Comparison of ENCODE assay signal across 16 cellular contexts in genomic region chrY:2973110-2973751, GRCh38. TPM values are rescaled to one million over a fixed set of nuclear protein-coding genes. Genes with fewer than 3 reads are reported as not detected.
A peak's percentile ranks its signal among the peaks of the same experiment; 100 is the strongest.
DNase-seq lines count a peak whose midpoint lies in the region; ATAC-seq and TF ChIP-seq lines count a peak whose summit lies in the region.
"Had no signal": no experiment of that assay in that cellular context is flagged by ENCODE, and none has a peak within 500 bp of the region (broad histone marks: within the 10 kb centered on the region; RNA-seq: fewer than 3 reads in every experiment).

No MANE protein-coding gene starts in this region.

- POLR2A ChIA-PET in activated B cell treated with CpG ODN at 0.5 μM for 24 hours (lab: Charles Lee): interaction anchor here (0.6 kb wide), 1 partner anchor 36 kb away, joined by 7 read pairs; no protein-coding TSS in a partner anchor

- ATAC-seq in HG03280 (IDR thresholded peaks at IDR 0.05; ENCODE audit: unreplicated experiment) (peak; percentile 64), activated B cell treated with CpG ODN at 0.5 μM for 24 hours (ENCODE audit: low read depth) (peak; percentile 54), omental fat pad (ENCODE audit: low FRiP score) (no peak)
- no peak for ATAC-seq in effector memory CD8-positive, alpha-beta T cell (replicated peaks)

- H3K4me3 Mint-ChIP-seq in CD14-positive monocyte (peak overlapping the region; percentile 16 to 51), activated B cell treated with CpG ODN at 0.5 μM for 24 hours (peak overlapping the region; percentile 64)
- no peak overlapping the region for H3K4me3 Mint-ChIP-seq in effector memory CD8-positive, alpha-beta T cell
- H3K4me3 Mint-ChIP-seq: type B pancreatic cell had no signal

- intact Hi-C loops in CD14-positive monocyte (cut with micrococcal nuclease): no loop called here
- intact Hi-C loops in activated B cell treated with CpG ODN at 0.5 μM for 24 hours (cut with micrococcal nuclease): loop anchor here (2.0 to 5.0 kb wide), 2 partner anchors 22 to 36 kb away; partner anchors contain the start of gene ZFY

- H3K4me1 Mint-ChIP-seq in CD14-positive monocyte: peaks cover 35% of the 10 kb centered on the region
- H3K4me1 Mint-ChIP-seq in activated B cell treated with CpG ODN at 0.5 μM for 24 hours: peaks cover 41% of the 10 kb centered on the region
- peaks cover 14 to 34% of the 10 kb centered on the region in 2 donors for H3K4me1 Mint-ChIP-seq in effector memory CD8-positive, alpha-beta T cell (ENCODE audit: low read depth in 2 of 2)

- TF ChIP-seq CTCF in CD14-positive monocyte (IDR thresholded peaks at IDR 0.05): no peak
- no peak for TF ChIP-seq CTCF in GM20000 (IDR thresholded peaks at IDR 0.05; ENCODE audit: extremely low read depth, missing control alignments)
- TF ChIP-seq CTCF in activated B cell treated with CpG ODN at 0.5 μM for 24 hours (IDR thresholded peaks at IDR 0.05): no peak
- TF ChIP-seq CTCF in omental fat pad (IDR thresholded peaks at IDR 0.05): no peak

- H3K27ac Mint-ChIP-seq in CD14-positive monocyte (peak overlapping the region in 2 of 7 donors; percentile 68 to 80), activated B cell treated with CpG ODN at 0.5 μM for 24 hours (peak overlapping the region; percentile 82)
- H3K27ac Mint-ChIP-seq in effector memory CD8-positive, alpha-beta T cell: no peak overlapping the region
- H3K27ac Mint-ChIP-seq: stimulated activated naive B cell treated with anti-CD40 and anti-IgM and Interleukin-4, amounts not matched to agents 10 μg/mL and 1 μg/mL and 100 μg/mL, for 72 hours; type B pancreatic cell had no signal

- H3K27me3 Mint-ChIP-seq in CD14-positive monocyte (ENCODE audit: low read depth in 3 of 3) (no peaks in the 10 kb centered on the region), activated B cell treated with CpG ODN at 0.5 μM for 24 hours (no peaks in the 10 kb centered on the region)
- H3K27me3 Mint-ChIP-seq in effector memory CD8-positive, alpha-beta T cell: no peaks in the 10 kb centered on the region
- H3K27me3 Mint-ChIP-seq: stimulated activated naive B cell treated with anti-CD40 and anti-IgM and Interleukin-4, amounts not matched to agents 10 μg/mL and 1 μg/mL and 100 μg/mL, for 72 hours; type B pancreatic cell had no signal

- H3K9me3 Mint-ChIP-seq in CD14-positive monocyte (no peaks in the 10 kb centered on the region), activated B cell treated with CpG ODN at 0.5 μM for 24 hours (no peaks in the 10 kb centered on the region)
- no peaks in the 10 kb centered on the region for H3K9me3 Mint-ChIP-seq in effector memory CD8-positive, alpha-beta T cell
- H3K9me3 Mint-ChIP-seq: stimulated activated naive B cell treated with anti-CD40 and anti-IgM and Interleukin-4, amounts not matched to agents 10 μg/mL and 1 μg/mL and 100 μg/mL, for 72 hours; type B pancreatic cell had no signal

- H3K36me3 Mint-ChIP-seq in CD14-positive monocyte (peaks cover 0 to 21% of the 10 kb centered on the region in 2 donors), activated B cell treated with CpG ODN at 0.5 μM for 24 hours (ENCODE audit: low read depth) (peaks cover 26% of the 10 kb centered on the region)
- peaks cover 31% of the 10 kb centered on the region for H3K36me3 Mint-ChIP-seq in effector memory CD8-positive, alpha-beta T cell (ENCODE audit: insufficient read depth)
- H3K36me3 Mint-ChIP-seq: type B pancreatic cell had no signal

- DNase-seq in CD14-positive monocyte (ENCODE audit: low spot score): no peak
- DNase-seq in GM20000 (ENCODE audit: low spot score): peak; percentile 11
- DNase-seq in activated B cell treated with CpG ODN at 0.5 μM for 24 hours: no peak
- DNase-seq in omental fat pad (ENCODE audit: low spot score): no peak
- DNase-seq in kidney glomerular epithelial cell (lab: John Stamatoyannopoulos, UW): no peak
- no peak for DNase-seq in effector memory CD8-positive, alpha-beta T cell
- no peak for DNase-seq in stimulated activated naive CD4-positive, alpha-beta T cell (lab: John Stamatoyannopoulos, UW)
- DNase-seq: activated CD4-positive, alpha-beta T cell treated with anti-CD3 and anti-CD28 coated beads for 1 hour; effector CD4-positive, alpha-beta T cell; GOT3; NCI-H1105 treated with DMSO at 0.1 percent for 48 hours; NK-92 treated with Interleukin-12 subunit alpha and Interleukin-12 subunit beta, amount 100 ng/mL, for 24 hours; SHP77; stimulated activated naive B cell treated with anti-CD40 and anti-IgM and Interleukin-4, amounts not matched to agents 10 μg/mL and 1 μg/mL and 100 μg/mL, for 72 hours had no signal

- CTCF ChIA-PET in activated B cell treated with CpG ODN at 0.5 μM for 24 hours (lab: Charles Lee): no interaction called here

RNA-seq across cellular contexts. Expression of gene ZFY, which starts 38.0 kb away (rescaled TPM):
- not detected for polyA plus RNA-seq in CD14-positive monocyte
- 24.1 and 25.8 TPM in 2 replicates for total RNA-seq in activated B cell treated with CpG ODN at 0.5 μM for 24 hours
- total RNA-seq in omental fat pad: 10 to 100 TPM in 2 of 4 donors, not detected in 2; 17.9 to 21.6 TPM

Comparison
In these comparisons a context has a peak if more than half of its experiments do, and no peak if none do; other contexts are left out.
1. H3K4me3 Mint-ChIP-seq: peak in CD14-positive monocyte (2 of 2) and activated B cell treated with CpG ODN at 0.5 μM for 24 hours (single experiment); none in effector memory CD8-positive, alpha-beta T cell (0 of 2).
2. ATAC-seq: peak in HG03280 (single experiment) and activated B cell treated with CpG ODN at 0.5 μM for 24 hours (single experiment); none in omental fat pad (single experiment) and effector memory CD8-positive, alpha-beta T cell (single experiment).